In genomic region chr12:74537707-74538385, GRCh38 we compare ENCODE assay signal across 8 cellular contexts. TPM values are rescaled to one million over a fixed set of nuclear protein-coding genes. Genes with fewer than 3 reads are reported as not detected.
A peak's percentile ranks its signal among the peaks of the same experiment; 100 is the strongest.
DNase-seq lines count a peak whose midpoint lies in the region; ATAC-seq and TF ChIP-seq lines count a peak whose summit lies in the region.

A gene with protein sequence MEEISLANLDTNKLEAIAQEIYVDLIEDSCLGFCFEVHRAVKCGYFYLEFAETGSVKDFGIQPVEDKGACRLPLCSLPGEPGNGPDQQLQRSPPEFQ (plus strand): TSS chr12:74537835. CDS start chr12:74538113, 278 bp downstream.

- no peaks in the 10 kb centered on the region for H3K9me3 Mint-ChIP-seq in chondrocyte (ENCODE audit: low read depth)

- peaks cover 49% of the 10 kb centered on the region for H3K4me1 Mint-ChIP-seq in chondrocyte (ENCODE audit: low read depth)

- H3K27me3 ChIP-seq in kidney epithelial cell (ENCODE audit: control insufficient read depth, insufficient read depth, low read length), result no peaks in the 10 kb centered on the region

- H3K27ac Mint-ChIP-seq in chondrocyte (ENCODE audit: unreplicated experiment), result peak within 1 kb of the TSS; percentile 99

- peaks cover 2% of the 10 kb centered on the region for H3K36me3 ChIP-seq in kidney epithelial cell (ENCODE audit: control insufficient read depth, insufficient read depth, low read length)

- H3K36me3 Mint-ChIP-seq in chondrocyte (ENCODE audit: low read depth), result peaks cover 29% of the 10 kb centered on the region

- ATAC-seq in GM19043 (IDR thresholded peaks at IDR 0.05; ENCODE audit: low read depth, unreplicated experiment) (peak; percentile 94), HG03378 (IDR thresholded peaks at IDR 0.05; ENCODE audit: unreplicated experiment) (peak; percentile 92)

- DNase-seq in AG20443 (ENCODE audit: low spot score) (peak; percentile 98), NCI-H460 (ENCODE audit: extremely low read depth, low read depth) (peak; percentile 92), chondrocyte (ENCODE audit: low spot score) (peak; percentile 96), kidney epithelial cell (ENCODE audit: low read depth) (peak; percentile 73)
- peak; percentile 92 for DNase-seq in activated CD4-positive, alpha-beta T cell treated with anti-CD3 and anti-CD28 coated beads for 1 hour
- DNase-seq in stimulated activated CD4-positive, alpha-beta T cell treated with anti-CD3 and anti-CD28 coated beads, Interleukin-15, amount 100 ng/mL, for 48 hours (ENCODE audit: low read depth in 2 of 2), result peak; percentile 88 to 90

- peak within 1 kb of the TSS; percentile 97 for H3K4me3 Mint-ChIP-seq in chondrocyte (ENCODE audit: unreplicated experiment)

- TF ChIP-seq CTCF in chondrocyte (IDR thresholded peaks at IDR 0.05), result no peak
- TF ChIP-seq CTCF in kidney epithelial cell (IDR thresholded peaks at IDR 0.05; ENCODE audit: insufficient read depth, low read length, poor library complexity, severe bottlenecking), result peak; percentile 22

- H3K27me3 Mint-ChIP-seq in chondrocyte (ENCODE audit: low read depth), result no peaks in the 10 kb centered on the region

- H3K4me3 ChIP-seq in kidney epithelial cell (ENCODE audit: low read depth, low read length), result peak within 1 kb of the TSS; percentile 70

RNA-seq across cellular contexts. Expression of the gene that starts here (rescaled TPM):
- total RNA-seq in NCI-H460 (2014; rRNA removed; shearing (Covaris generic)), result 21.6 and 27.4 TPM in 2 replicates
- 14.0 and 16.4 TPM in 2 replicates for polyA plus RNA-seq in NCI-H460 (2014; cell fraction: nucleus; rRNA removed)
- total RNA-seq in chondrocyte (24.3 to 25.8 TPM (median 25.1 TPM) in 3 replicates), kidney epithelial cell (27.6 and 29.6 TPM in 2 replicates)

Comparison
In these comparisons a context has a peak if more than half of its experiments do, and no peak if none do; other contexts are left out.
1. Peak in every context shown above with its lines: DNase-seq, ATAC-seq and H3K4me3 ChIP-seq.